ENCODE assay signal across 8 cellular contexts in genomic region chr5:62256161-62257017, GRCh38. TPM values are rescaled to one million over a fixed set of nuclear protein-coding genes. Genes with fewer than 3 reads are reported as not detected.
DNase-seq lines count a peak whose midpoint lies in the region; ATAC-seq and TF ChIP-seq lines count a peak whose summit lies in the region.

No MANE protein-coding gene starts in this region.

- H3K9me3 ChIP-seq in A673 (ENCODE audit: low read depth, low read length, poor library complexity, severe bottlenecking) (no peaks in the 10 kb centered on the region), heart left ventricle (no peaks in the 10 kb centered on the region)

- BruUV-seq in A673 (replicated peaks; lab: Mats Ljungman, UMichigan): TSS peak; percentile 85

- TF ChIP-seq CTCF in A673 (conservative IDR thresholded peaks at IDR 0.05; ENCODE audit: low read depth, low read length) (no peak), foreskin fibroblast (IDR thresholded peaks at IDR 0.05; ENCODE audit: low read depth, low read length) (no peak), heart left ventricle (IDR thresholded peaks at IDR 0.05) (no peak)

- CTCF ChIA-PET in A673 (lab: Charles Lee): no interaction called here

- H3K4me3 Mint-ChIP-seq in activated T-cell treated with anti-CD3 and anti-CD28 coated beads, Interleukin-2, amount 50 U/mL, for 72 hours: peak overlapping the region; percentile 68 to 83

- no peak for TF ChIP-seq POLR2A in heart left ventricle (IDR thresholded peaks at IDR 0.05)

- H3K36me3 ChIP-seq in A673 (ENCODE audit: insufficient read depth, low read length, poor library complexity, severe bottlenecking) (no peaks in the 10 kb centered on the region), H7 (replicated peaks; ENCODE audit: control insufficient read depth, insufficient read depth, low read length) (no peaks in the 10 kb centered on the region), heart left ventricle (no peaks in the 10 kb centered on the region)

- H3K4me3 ChIP-seq in A673 (ENCODE audit: low read depth, low read length, poor library complexity, severe bottlenecking) (no peak overlapping the region), skin epidermis (no peak overlapping the region), foreskin fibroblast (ENCODE audit: low read depth in 1 of 2, low read length in 2 of 2) (no peak overlapping the region), H7 (ENCODE audit: insufficient read depth, low read depth, low read length) (no peak overlapping the region), heart left ventricle (no peak overlapping the region)

- peaks cover 79% of the 10 kb centered on the region for H3K4me1 Mint-ChIP-seq in activated T-cell treated with anti-CD3 and anti-CD28 coated beads, Interleukin-2, amount 50 U/mL, for 72 hours (ENCODE audit: low read depth)

- no peaks in the 10 kb centered on the region for H3K27me3 ChIP-seq in A673 (replicated peaks; ENCODE audit: insufficient read depth, low read depth, low read length, poor library complexity)
- H3K27me3 ChIP-seq in H7 (ENCODE audit: control insufficient read depth, insufficient read depth, low read length): no peaks in the 10 kb centered on the region
- H3K27me3 ChIP-seq in heart left ventricle: no peaks in the 10 kb centered on the region

- H3K27ac ChIP-seq in A673 (ENCODE audit: low read depth, low read length, poor library complexity, severe bottlenecking): peak overlapping the region; percentile 82
- peak overlapping the region in 11 of 21 experiments; percentile 6 to 83 (median 49) for H3K27ac ChIP-seq in skin epidermis
- peak overlapping the region in 1 of 12 donors; percentile 25 for H3K27ac ChIP-seq in heart left ventricle

- intact Hi-C loops in A673 (cut with micrococcal nuclease; ENCODE audit: unreplicated experiment): no loop called here
- intact Hi-C loops in heart left ventricle (cut with DNase I): no loop called here

- POLR2A ChIA-PET in A673 (lab: Charles Lee; ENCODE audit: low non-redundant PET): no interaction called here

- H3K36me3 Mint-ChIP-seq in activated T-cell treated with anti-CD3 and anti-CD28 coated beads, Interleukin-2, amount 50 U/mL, for 72 hours (ENCODE audit: insufficient read depth in 2 of 2): peaks cover 16 to 21% of the 10 kb centered on the region in 2 donors

- no peaks in the 10 kb centered on the region for H3K27me3 Mint-ChIP-seq in activated T-cell treated with anti-CD3 and anti-CD28 coated beads, Interleukin-2, amount 50 U/mL, for 72 hours (ENCODE audit: low read depth)

- peak; percentile 86 for DNase-seq in A673 (ENCODE audit: low spot score)
- DNase-seq in activated T-cell treated with anti-CD3 and anti-CD28 coated beads, Interleukin-2, amount 50 U/mL, for 72 hours: peak in 1 of 2 donors; percentile 21
- DNase-seq in foreskin fibroblast: no peak
- DNase-seq in H7: no peak
- no peak for DNase-seq in heart left ventricle

- WGBS in heart left ventricle, 4 donors: 32 to 38% (median 35%) methylated on average over 7 to 8 of the region's 8 CpGs

- H3K27ac Mint-ChIP-seq in activated T-cell treated with anti-CD3 and anti-CD28 coated beads, Interleukin-2, amount 50 U/mL, for 72 hours: peak overlapping the region; percentile 29

- ATAC-seq in GM18861 (IDR thresholded peaks at IDR 0.05; ENCODE audit: unreplicated experiment) (peak; percentile 56), HG03159 (IDR thresholded peaks at IDR 0.05; ENCODE audit: unreplicated experiment) (peak; percentile 55), heart left ventricle (no peak)
- ATAC-seq in activated T-cell treated with anti-CD3 and anti-CD28 coated beads, Interleukin-2, amount 50 U/mL, for 72 hours (replicated peaks in 1 of 2): peak; percentile 65 to 83

- H3K4me1 ChIP-seq in A673 (ENCODE audit: insufficient read depth, low read length, poor library complexity, severe bottlenecking) (peaks cover 30% of the 10 kb centered on the region), heart left ventricle (peaks cover 0 to 7% (median 0%) of the 10 kb centered on the region in 12 donors)

- H3K9me3 Mint-ChIP-seq in activated T-cell treated with anti-CD3 and anti-CD28 coated beads, Interleukin-2, amount 50 U/mL, for 72 hours: peaks cover 13 to 14% of the 10 kb centered on the region in 2 donors

RNA-seq across cellular contexts. Expression of gene KIF2A, which starts 49.6 kb away (rescaled TPM):
- total RNA-seq in A673 (2021): 92.4 and 99.0 TPM in 2 replicates
- total RNA-seq in activated T-cell treated with anti-CD3 and anti-CD28 coated beads, Interleukin-2, amount 50 U/mL, for 72 hours: 100 to 1,000 TPM; 158 to 193 TPM
- total RNA-seq in H7 (2014; rRNA removed; shearing (Covaris generic)): 49.6 and 68.9 TPM in 2 replicates
- 10 to 100 TPM in 5 of 9 donors, 1 to 10 TPM in 4; 7.7 to 18.8 (median 14.3) TPM for total RNA-seq in heart left ventricle
- 10 to 100 TPM in 1 of 2 donors, 1 to 10 TPM in 1; 1.5 to 10.7 TPM for polyA plus RNA-seq in heart left ventricle

Comparison
In these comparisons a context has a peak if more than half of its experiments do, and no peak if none do; other contexts are left out.
1. ATAC-seq: peak in GM18861 (single experiment), HG03159 (single experiment) and activated T-cell treated with anti-CD3 and anti-CD28 coated beads, Interleukin-2, amount 50 U/mL, for 72 hours (2 of 2); none in heart left ventricle (0 of 4).